In the genomic region with DNA sequence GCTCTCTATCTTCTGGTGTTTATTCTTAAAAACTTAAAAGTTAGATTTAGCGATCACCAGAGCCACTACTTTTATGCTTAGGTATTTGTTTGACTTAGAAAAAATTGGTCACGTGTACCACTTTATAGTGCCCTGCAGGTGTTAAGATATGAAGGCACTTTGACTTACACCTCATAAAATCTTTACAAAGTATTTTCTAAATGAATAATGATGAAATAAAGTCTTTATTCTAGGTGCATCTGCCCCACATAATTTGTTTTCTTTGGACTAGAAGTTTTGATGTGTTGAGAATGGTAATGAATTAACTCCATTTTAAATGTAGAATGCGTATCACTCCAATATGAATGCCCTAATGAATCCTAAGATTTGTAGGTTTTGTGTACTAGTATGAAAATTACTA, we compare ENCODE assay signal across 11 cellular contexts. TPM values are rescaled to one million over a fixed set of nuclear protein-coding genes. Genes with fewer than 3 reads are reported as not detected.
DNase-seq lines count a peak whose midpoint lies in the region; ATAC-seq and TF ChIP-seq lines count a peak whose summit lies in the region.
"Had no signal": no experiment of that assay in that cellular context is flagged by ENCODE, and none has a peak within 500 bp of the region (broad histone marks: within the 10 kb centered on the region; RNA-seq: fewer than 3 reads in every experiment).

No MANE protein-coding gene starts in this region.

- H3K4me3 Mint-ChIP-seq in CD8-positive, alpha-beta T cell, result peak overlapping the region; percentile 37
- peak overlapping the region; percentile 97 for H3K4me3 Mint-ChIP-seq in activated naive CD8-positive, alpha-beta T cell treated with anti-CD3 and anti-CD28 coated beads, Interleukin-2, amount 10 ng/mL, durations not matched to agents 7 days and 5 days
- H3K4me3 Mint-ChIP-seq in neural crest cell, result peak overlapping the region; percentile 96

- CTCF ChIA-PET in CD8-positive, alpha-beta T cell (lab: Charles Lee), result no interaction called here

- intact Hi-C loops in CD8-positive, alpha-beta T cell (cut with DNase I, micrococcal nuclease), result no loop called here

- H3K4me3 ChIP-seq in CD8-positive, alpha-beta T cell (ENCODE audit: low read depth, low read length), result no peak overlapping the region
- peak overlapping the region; percentile 91; the same call in 1 of the 2 replicates for H3K4me3 ChIP-seq in HUES6 (ENCODE audit: low read depth, low read length)
- H3K4me3 ChIP-seq: mucosa of descending colon, right atrium auricular region had no signal

- H3K4me1 Mint-ChIP-seq in CD8-positive, alpha-beta T cell (ENCODE audit: low read depth), result peaks cover 65% of the 10 kb centered on the region
- H3K4me1 Mint-ChIP-seq in activated naive CD8-positive, alpha-beta T cell treated with anti-CD3 and anti-CD28 coated beads, Interleukin-2, amount 10 ng/mL, durations not matched to agents 7 days and 5 days, result peaks cover 32% of the 10 kb centered on the region
- peaks cover 34% of the 10 kb centered on the region for H3K4me1 Mint-ChIP-seq in neural crest cell

- H3K27me3 Mint-ChIP-seq in CD8-positive, alpha-beta T cell (ENCODE audit: low read depth), result no peaks in the 10 kb centered on the region
- no peaks in the 10 kb centered on the region for H3K27me3 Mint-ChIP-seq in activated naive CD8-positive, alpha-beta T cell treated with anti-CD3 and anti-CD28 coated beads, Interleukin-2, amount 10 ng/mL, durations not matched to agents 7 days and 5 days
- H3K27me3 Mint-ChIP-seq in neural crest cell (ENCODE audit: low read depth), result no peaks in the 10 kb centered on the region

- H3K27ac Mint-ChIP-seq in CD8-positive, alpha-beta T cell, result peak overlapping the region; percentile 77
- no peak overlapping the region for H3K27ac Mint-ChIP-seq in activated naive CD8-positive, alpha-beta T cell treated with anti-CD3 and anti-CD28 coated beads, Interleukin-2, amount 10 ng/mL, durations not matched to agents 7 days and 5 days
- H3K27ac Mint-ChIP-seq in neural crest cell (ENCODE audit: unreplicated experiment), result no peak overlapping the region

- H3K27me3 ChIP-seq in CD8-positive, alpha-beta T cell (ENCODE audit: insufficient read depth, low read length), result no peaks in the 10 kb centered on the region
- H3K27me3 ChIP-seq in HUES6 (ENCODE audit: control insufficient read depth, insufficient read depth, low read length), result 0 out of 2 replicates have a peak, but pooled peaks cover 4% of the 10 kb centered on the region
- H3K27me3 ChIP-seq: right atrium auricular region had no signal

- ATAC-seq in CD8-positive, alpha-beta T cell, result no peak
- ATAC-seq in activated naive CD8-positive, alpha-beta T cell treated with anti-CD3 and anti-CD28 coated beads, Interleukin-2, amount 10 ng/mL, durations not matched to agents 7 days and 5 days (ENCODE audit: low read depth), result no peak
- ATAC-seq in HG02678 (IDR thresholded peaks at IDR 0.05; ENCODE audit: unreplicated experiment) (no peak), HG03280 (IDR thresholded peaks at IDR 0.05; ENCODE audit: unreplicated experiment) (no peak)
- ATAC-seq: mucosa of descending colon had no signal

- H3K4me1 ChIP-seq in CD8-positive, alpha-beta T cell (ENCODE audit: insufficient read depth, low read length), result peaks cover 51% of the 10 kb centered on the region
- peaks cover 30% of the 10 kb centered on the region for H3K4me1 ChIP-seq in HUES6 (ENCODE audit: control insufficient read depth, insufficient read depth, low read length)
- H3K4me1 ChIP-seq: right atrium auricular region had no signal

- no peak for DNase-seq in CD8-positive, alpha-beta T cell
- DNase-seq in activated naive CD8-positive, alpha-beta T cell treated with anti-CD3 and anti-CD28 coated beads, Interleukin-2, amount 10 ng/mL, durations not matched to agents 7 days and 5 days, result no peak
- DNase-seq in neural crest cell (ENCODE audit: low read depth, low spot score) (no peak), AML-193 (lab: John Stamatoyannopoulos, UW) (no peak)
- DNase-seq: dermis blood vessel endothelial cell, foreskin fibroblast, mucosa of descending colon had no signal

- H3K27ac ChIP-seq in CD8-positive, alpha-beta T cell (ENCODE audit: low read depth, low read length), result no peak overlapping the region
- no peak overlapping the region for H3K27ac ChIP-seq in HUES6 (ENCODE audit: low read depth, low read length)
- H3K27ac ChIP-seq: right atrium auricular region had no signal

- no peaks in the 10 kb centered on the region for H3K9me3 ChIP-seq in CD8-positive, alpha-beta T cell (ENCODE audit: low read length)
- no peaks in the 10 kb centered on the region for H3K9me3 ChIP-seq in HUES6 (ENCODE audit: control insufficient read depth, insufficient read depth, low read depth, low read length)
- H3K9me3 ChIP-seq: mucosa of descending colon, right atrium auricular region had no signal

- no peak overlapping the region for H3K9ac ChIP-seq in HUES6 (ENCODE audit: low read length)

- TF ChIP-seq CTCF in CD8-positive, alpha-beta T cell (IDR thresholded peaks at IDR 0.05), result no peak
- TF ChIP-seq CTCF in neural crest cell (conservative IDR thresholded peaks at IDR 0.05), result no peak

- H3K9me3 Mint-ChIP-seq in CD8-positive, alpha-beta T cell, result no peaks in the 10 kb centered on the region
- H3K9me3 Mint-ChIP-seq in activated naive CD8-positive, alpha-beta T cell treated with anti-CD3 and anti-CD28 coated beads, Interleukin-2, amount 10 ng/mL, durations not matched to agents 7 days and 5 days, result no peaks in the 10 kb centered on the region
- H3K9me3 Mint-ChIP-seq in neural crest cell, result peaks cover 5% of the 10 kb centered on the region

- H3K36me3 Mint-ChIP-seq in CD8-positive, alpha-beta T cell, result peaks cover 3% of the 10 kb centered on the region
- peaks cover 4% of the 10 kb centered on the region for H3K36me3 Mint-ChIP-seq in activated naive CD8-positive, alpha-beta T cell treated with anti-CD3 and anti-CD28 coated beads, Interleukin-2, amount 10 ng/mL, durations not matched to agents 7 days and 5 days
- peaks cover 3% of the 10 kb centered on the region for H3K36me3 Mint-ChIP-seq in neural crest cell (ENCODE audit: low read depth)

- POLR2A ChIA-PET in CD8-positive, alpha-beta T cell (lab: Charles Lee), result no interaction called here
- POLR2A ChIA-PET in activated naive CD8-positive, alpha-beta T cell treated with anti-CD3 and anti-CD28 coated beads, Interleukin-2, amount 10 ng/mL, durations not matched to agents 7 days and 5 days (lab: Charles Lee), result no interaction called here

- H3K36me3 ChIP-seq in CD8-positive, alpha-beta T cell (ENCODE audit: insufficient read depth, low read length), result no peaks in the 10 kb centered on the region
- H3K36me3 ChIP-seq in HUES6 (ENCODE audit: control insufficient read depth, insufficient read depth, low read length), result no peaks in the 10 kb centered on the region
- H3K36me3 ChIP-seq: right atrium auricular region had no signal

RNA-seq across cellular contexts. Expression of gene FMR1, which starts 2.9 kb away (rescaled TPM):
- 100 to 1,000 TPM in 1 of 2 experiments, 10 to 100 TPM in 1; 92.3 to 101 TPM for total RNA-seq in CD8-positive, alpha-beta T cell
- 10 to 100 TPM; 62.9 to 65.0 TPM for total RNA-seq in activated naive CD8-positive, alpha-beta T cell treated with anti-CD3 and anti-CD28 coated beads, Interleukin-2, amount 10 ng/mL, durations not matched to agents 7 days and 5 days
- total RNA-seq in neural crest cell, result 52.2 and 52.5 TPM in 2 replicates

Comparison
In these comparisons a context has a peak if more than half of its experiments do, and no peak if none do; other contexts are left out.
1. H3K4me3 Mint-ChIP-seq: peak in every context shown above with its lines; median percentile 97 in activated naive CD8-positive, alpha-beta T cell treated with anti-CD3 and anti-CD28 coated beads, Interleukin-2, amount 10 ng/mL, durations not matched to agents 7 days and 5 days; 96 in neural crest cell; 37 in CD8-positive, alpha-beta T cell.